ENCODE assay signal across 1 cellular context in the genomic region with DNA sequence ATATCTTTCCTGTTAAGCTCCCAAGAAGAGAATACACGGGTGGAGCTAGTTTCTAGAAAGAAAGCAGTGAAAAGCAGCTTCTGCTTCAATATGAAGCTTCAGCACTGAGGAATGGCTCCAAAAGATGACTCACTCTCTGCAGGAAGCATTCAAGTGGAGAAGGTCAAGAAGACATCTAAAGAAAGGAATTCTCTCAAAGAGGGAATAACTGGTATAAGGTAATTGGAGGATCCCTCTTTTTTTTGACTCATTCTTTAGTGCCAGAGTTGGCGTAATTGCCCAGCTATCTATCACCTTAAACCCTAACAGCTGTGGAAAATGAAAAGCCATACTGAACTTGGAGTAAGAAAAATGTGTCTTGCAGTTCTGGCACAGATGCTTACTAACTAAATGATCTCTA.
TF ChIP-seq lines count a peak whose summit lies in the region.

No MANE protein-coding gene starts in this region.

TF ChIP-seq in SK-N-SH, 30 proteins besides CTCF, POLR2A, EP300 and RAD21 (continued from another document):
- TF ChIP-seq, protein P1, sequence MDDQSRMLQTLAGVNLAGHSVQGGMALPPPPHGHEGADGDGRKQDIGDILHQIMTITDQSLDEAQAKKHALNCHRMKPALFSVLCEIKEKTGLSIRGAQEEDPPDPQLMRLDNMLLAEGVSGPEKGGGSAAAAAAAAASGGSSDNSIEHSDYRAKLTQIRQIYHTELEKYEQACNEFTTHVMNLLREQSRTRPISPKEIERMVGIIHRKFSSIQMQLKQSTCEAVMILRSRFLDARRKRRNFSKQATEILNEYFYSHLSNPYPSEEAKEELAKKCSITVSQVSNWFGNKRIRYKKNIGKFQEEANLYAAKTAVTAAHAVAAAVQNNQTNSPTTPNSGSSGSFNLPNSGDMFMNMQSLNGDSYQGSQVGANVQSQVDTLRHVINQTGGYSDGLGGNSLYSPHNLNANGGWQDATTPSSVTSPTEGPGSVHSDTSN (IDR thresholded peaks at IDR 0.05): peak; percentile 82
- TF ChIP-seq FOSL2 (IDR thresholded peaks at IDR 0.05; ENCODE audit: borderline replicate concordance, low read depth) (peak; percentile 86), GATA2 (CRISPR knock-in tag; IDR thresholded peaks at IDR 0.05) (no peak), TCF12 (IDR thresholded peaks at IDR 0.05) (peak; percentile 96), FOXJ3 (CRISPR knock-in tag; IDR thresholded peaks at IDR 0.05) (no peak), RCOR1 (IDR thresholded peaks at IDR 0.05; ENCODE audit: low read length) (no peak), IRF3 (IDR thresholded peaks at IDR 0.05; ENCODE audit: low read depth, low read length) (no peak), CHD2 (IDR thresholded peaks at IDR 0.05; ENCODE audit: low read length, partially characterized antibody) (no peak), JUND (IDR thresholded peaks at IDR 0.05) (peak; percentile 95), EZH2phosphoT487 (IDR thresholded peaks at IDR 0.05; ENCODE audit: borderline replicate concordance, low read depth) (no peak), ELF1 (IDR thresholded peaks at IDR 0.05) (0 out of 2 replicates have a peak, but pooled peaks have one; percentile 32), POLR2AphosphoS5 (IDR thresholded peaks at IDR 0.05; ENCODE audit: low read depth, low read length) (peak; percentile 58; the same call in 1 of the 2 replicates), MAX (IDR thresholded peaks at IDR 0.05; ENCODE audit: low read depth) (peak; percentile 47; the same call in 1 of the 2 replicates)
- TF ChIP-seq, protein P2, sequence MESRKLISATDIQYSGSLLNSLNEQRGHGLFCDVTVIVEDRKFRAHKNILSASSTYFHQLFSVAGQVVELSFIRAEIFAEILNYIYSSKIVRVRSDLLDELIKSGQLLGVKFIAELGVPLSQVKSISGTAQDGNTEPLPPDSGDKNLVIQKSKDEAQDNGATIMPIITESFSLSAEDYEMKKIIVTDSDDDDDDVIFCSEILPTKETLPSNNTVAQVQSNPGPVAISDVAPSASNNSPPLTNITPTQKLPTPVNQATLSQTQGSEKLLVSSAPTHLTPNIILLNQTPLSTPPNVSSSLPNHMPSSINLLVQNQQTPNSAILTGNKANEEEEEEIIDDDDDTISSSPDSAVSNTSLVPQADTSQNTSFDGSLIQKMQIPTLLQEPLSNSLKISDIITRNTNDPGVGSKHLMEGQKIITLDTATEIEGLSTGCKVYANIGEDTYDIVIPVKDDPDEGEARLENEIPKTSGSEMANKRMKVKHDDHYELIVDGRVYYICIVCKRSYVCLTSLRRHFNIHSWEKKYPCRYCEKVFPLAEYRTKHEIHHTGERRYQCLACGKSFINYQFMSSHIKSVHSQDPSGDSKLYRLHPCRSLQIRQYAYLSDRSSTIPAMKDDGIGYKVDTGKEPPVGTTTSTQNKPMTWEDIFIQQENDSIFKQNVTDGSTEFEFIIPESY (IDR thresholded peaks at IDR 0.05; ENCODE audit: borderline replicate concordance, low read depth): peak; percentile 59; the same call in 1 of the 2 replicates
